ENCODE assay signal across 11 cellular contexts in the genomic region with DNA sequence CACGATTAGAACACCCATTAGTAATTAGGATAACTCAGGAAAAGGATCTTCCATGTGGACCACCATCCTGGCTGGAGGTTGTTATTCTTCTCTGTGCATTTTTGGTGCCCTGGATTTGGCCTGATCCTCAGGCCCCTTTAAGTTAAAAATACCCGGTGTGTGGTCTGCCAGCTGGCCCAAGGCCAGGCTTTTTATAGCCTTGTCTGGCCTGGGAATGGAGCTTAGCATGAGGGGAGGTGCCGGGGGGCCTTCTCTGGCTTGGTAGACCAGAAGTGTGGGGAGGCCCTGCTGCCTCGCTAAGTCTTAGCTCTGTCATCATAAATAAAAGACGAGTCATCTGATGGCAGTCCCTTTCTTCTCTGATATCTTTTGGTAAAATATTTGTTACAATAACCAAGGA.
A peak's percentile ranks its signal among the peaks of the same experiment; 100 is the strongest.
DNase-seq lines count a peak whose midpoint lies in the region; ATAC-seq and TF ChIP-seq lines count a peak whose summit lies in the region.
"Had no signal": no experiment of that assay in that cellular context is flagged by ENCODE, and none has a peak within 500 bp of the region (broad histone marks: within the 10 kb centered on the region; RNA-seq: fewer than 3 reads in every experiment).

No MANE protein-coding gene starts in this region.

- H3K27ac ChIP-seq in left ventricle myocardium inferior (replicated peaks): peak overlapping the region; percentile 76
- peak overlapping the region; percentile 35 to 61 for H3K27ac ChIP-seq in uterus
- no peak overlapping the region for H3K27ac ChIP-seq in lower lobe of right lung

- H3K4me3 ChIP-seq in left ventricle myocardium inferior (peak overlapping the region; percentile 37), uterus (no peak overlapping the region), lower lobe of right lung (no peak overlapping the region)
- H3K4me3 ChIP-seq: spleen had no signal

- intact Hi-C loops in left ventricle myocardium inferior (cut with micrococcal nuclease) (loop anchor here (5.0 kb wide), 1 partner anchor 66 kb away; no protein-coding TSS in a partner anchor), uterus (cut with DNase I; ENCODE audit: low total_unique reads) (no loop called here), lower lobe of right lung (cut with DNase I) (no loop called here)

- H3K36me3 Mint-ChIP-seq in activated naive CD8-positive, alpha-beta T cell: peaks cover 3% of the 10 kb centered on the region
- H3K36me3 Mint-ChIP-seq in activated naive CD8-positive, alpha-beta T cell treated with anti-CD3 and anti-CD28 coated beads for 36 hours: peaks cover 24% of the 10 kb centered on the region
- peaks cover 0 to 34% of the 10 kb centered on the region in 2 donors for H3K36me3 Mint-ChIP-seq in activated naive CD4-positive, alpha-beta T cell treated with anti-CD3 and anti-CD28 coated beads, Interleukin-2, amount 50 U/mL, for 72 hours

- peaks cover 95% of the 10 kb centered on the region for H3K4me1 Mint-ChIP-seq in activated naive CD8-positive, alpha-beta T cell (ENCODE audit: low read depth)
- peaks cover 78% of the 10 kb centered on the region for H3K4me1 Mint-ChIP-seq in activated naive CD8-positive, alpha-beta T cell treated with anti-CD3 and anti-CD28 coated beads for 36 hours

- H3K27me3 ChIP-seq in left ventricle myocardium inferior (ENCODE audit: low read depth): no peaks in the 10 kb centered on the region
- no peaks in the 10 kb centered on the region for H3K27me3 ChIP-seq in uterus
- no peaks in the 10 kb centered on the region for H3K27me3 ChIP-seq in lower lobe of right lung (ENCODE audit: low read depth)
- H3K27me3 ChIP-seq: spleen had no signal

- no peaks in the 10 kb centered on the region for H3K9me3 Mint-ChIP-seq in activated naive CD8-positive, alpha-beta T cell (ENCODE audit: low read depth)
- H3K9me3 Mint-ChIP-seq in activated naive CD8-positive, alpha-beta T cell treated with anti-CD3 and anti-CD28 coated beads for 36 hours: no peaks in the 10 kb centered on the region
- H3K9me3 Mint-ChIP-seq in activated naive CD4-positive, alpha-beta T cell treated with anti-CD3 and anti-CD28 coated beads, Interleukin-2, amount 50 U/mL, for 72 hours: peaks cover 0 to 4% of the 10 kb centered on the region in 2 donors
- H3K9me3 Mint-ChIP-seq: activated naive CD4-positive, alpha-beta T cell treated with anti-CD3 and anti-CD28 coated beads, Interleukin-2, amount 10 ng/mL, durations not matched to agents 7 days and 5 days had no signal

- in situ Hi-C loops in SK-MEL-5 (cut with HindIII; ENCODE audit: low pct_unique_long_range_greater_than_20kb, low sequenced_read_pairs): no loop called here

- no peak for DNase-seq in activated naive CD8-positive, alpha-beta T cell treated with anti-CD3 and anti-CD28 coated beads for 36 hours
- DNase-seq in SK-MEL-5 (ENCODE audit: low read depth, low spot score) (peak; percentile 7), left ventricle myocardium inferior (peak; percentile 84), uterus (peak; percentile 47 to 55), lower lobe of right lung (no peak)
- no peak for DNase-seq in effector CD4-positive, alpha-beta T cell
- no peak for DNase-seq in activated naive CD4-positive, alpha-beta T cell treated with anti-CD3 and anti-CD28 coated beads, Interleukin-2, amount 50 U/mL, for 72 hours (ENCODE audit: low spot score in 2 of 2)
- DNase-seq: activated naive CD4-positive, alpha-beta T cell treated with anti-CD3 and anti-CD28 coated beads, Interleukin-2, amount 10 ng/mL, durations not matched to agents 7 days and 5 days; SIG-M5; spleen had no signal

- no peak overlapping the region for H3K4me3 Mint-ChIP-seq in activated naive CD8-positive, alpha-beta T cell
- H3K4me3 Mint-ChIP-seq in activated naive CD8-positive, alpha-beta T cell treated with anti-CD3 and anti-CD28 coated beads for 36 hours: no peak overlapping the region
- H3K4me3 Mint-ChIP-seq: activated naive CD4-positive, alpha-beta T cell treated with anti-CD3 and anti-CD28 coated beads, Interleukin-2, amount 10 ng/mL, durations not matched to agents 7 days and 5 days had no signal

- no peaks in the 10 kb centered on the region for H3K36me3 ChIP-seq in left ventricle myocardium inferior
- H3K36me3 ChIP-seq in uterus: no peaks in the 10 kb centered on the region
- no peaks in the 10 kb centered on the region for H3K36me3 ChIP-seq in lower lobe of right lung
- H3K36me3 ChIP-seq: spleen had no signal

- H3K27me3 Mint-ChIP-seq in activated naive CD8-positive, alpha-beta T cell: no peaks in the 10 kb centered on the region
- H3K27me3 Mint-ChIP-seq in activated naive CD8-positive, alpha-beta T cell treated with anti-CD3 and anti-CD28 coated beads for 36 hours: no peaks in the 10 kb centered on the region
- H3K27me3 Mint-ChIP-seq: activated naive CD4-positive, alpha-beta T cell treated with anti-CD3 and anti-CD28 coated beads, Interleukin-2, amount 10 ng/mL, durations not matched to agents 7 days and 5 days had no signal

- TF ChIP-seq CTCF in left ventricle myocardium inferior (IDR thresholded peaks at IDR 0.05; ENCODE audit: borderline replicate concordance) (no peak), uterus (IDR thresholded peaks at IDR 0.05) (no peak), lower lobe of right lung (IDR thresholded peaks at IDR 0.05) (no peak)

- no peak for ATAC-seq in activated naive CD4-positive, alpha-beta T cell treated with anti-CD3 and anti-CD28 coated beads, Interleukin-2, amount 50 U/mL, for 72 hours
- ATAC-seq in lower lobe of right lung: no peak

- peak overlapping the region; percentile 28 for H3K27ac Mint-ChIP-seq in activated naive CD8-positive, alpha-beta T cell
- H3K27ac Mint-ChIP-seq in activated naive CD8-positive, alpha-beta T cell treated with anti-CD3 and anti-CD28 coated beads for 36 hours: no peak overlapping the region
- H3K27ac Mint-ChIP-seq in activated naive CD4-positive, alpha-beta T cell treated with anti-CD3 and anti-CD28 coated beads, Interleukin-2, amount 50 U/mL, for 72 hours: no peak overlapping the region
- H3K27ac Mint-ChIP-seq: activated naive CD4-positive, alpha-beta T cell treated with anti-CD3 and anti-CD28 coated beads, Interleukin-2, amount 10 ng/mL, durations not matched to agents 7 days and 5 days had no signal

- no peaks in the 10 kb centered on the region for H3K9me3 ChIP-seq in left ventricle myocardium inferior (replicated peaks)
- no peaks in the 10 kb centered on the region for H3K9me3 ChIP-seq in uterus
- H3K9me3 ChIP-seq in lower lobe of right lung: no peaks in the 10 kb centered on the region
- H3K9me3 ChIP-seq: spleen had no signal

- H3K4me1 ChIP-seq in left ventricle myocardium inferior (peaks cover 100% of the 10 kb centered on the region), uterus (peaks cover 0 to 3% of the 10 kb centered on the region in 2 donors), lower lobe of right lung (peaks cover 93% of the 10 kb centered on the region)

- no peak for TF ChIP-seq POLR2A in uterus (IDR thresholded peaks at IDR 0.05)

Comparison
In these comparisons a context has a peak if more than half of its experiments do, and no peak if none do; other contexts are left out.
1. DNase-seq: peak in SK-MEL-5 (single experiment), left ventricle myocardium inferior (single experiment) and uterus (2 of 2); none in activated naive CD8-positive, alpha-beta T cell treated with anti-CD3 and anti-CD28 coated beads for 36 hours (single experiment), effector CD4-positive, alpha-beta T cell (single experiment), activated naive CD4-positive, alpha-beta T cell treated with anti-CD3 and anti-CD28 coated beads, Interleukin-2, amount 50 U/mL, for 72 hours (0 of 2) and lower lobe of right lung (single experiment).